8 cellular contexts compared by ENCODE assay signal in the genomic region with DNA sequence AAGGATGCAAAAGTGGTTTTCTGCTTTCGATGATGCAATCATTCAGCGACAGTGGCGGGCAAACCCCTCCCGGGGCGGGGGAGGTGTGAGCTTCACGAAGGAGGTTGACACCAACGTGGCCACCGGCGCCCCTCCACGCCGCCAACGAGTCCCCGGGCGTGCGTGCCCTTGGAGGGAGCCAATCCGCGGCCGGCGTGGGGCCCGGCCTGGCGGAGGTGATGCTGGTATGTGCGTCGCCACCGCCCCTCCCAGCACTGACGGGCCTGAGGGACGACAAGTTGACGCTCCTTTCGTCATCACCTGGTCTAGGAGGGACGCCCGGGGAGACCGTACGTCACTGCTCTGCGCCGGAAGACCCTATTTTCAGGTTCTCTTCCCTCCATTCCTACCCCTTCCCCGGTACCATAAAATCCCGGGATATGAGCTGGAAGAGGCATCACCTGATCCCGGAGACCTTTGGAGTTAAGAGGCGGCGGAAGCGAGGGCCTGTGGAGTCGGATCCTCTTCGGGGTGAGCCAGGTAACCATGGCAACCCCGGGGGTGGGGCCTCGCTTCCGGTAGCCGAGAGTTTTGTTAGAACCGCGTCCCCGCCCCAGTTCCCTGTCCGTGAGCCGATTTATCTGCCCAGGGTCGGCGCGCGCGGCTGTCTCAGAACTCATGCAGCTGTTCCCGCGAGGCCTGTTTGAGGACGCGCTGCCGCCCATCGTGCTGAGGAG. TPM values are rescaled to one million over a fixed set of nuclear protein-coding genes. Genes with fewer than 3 reads are reported as not detected.
DNase-seq lines count a peak whose midpoint lies in the region; ATAC-seq and TF ChIP-seq lines count a peak whose summit lies in the region.

A gene (minus strand): TSS at position 146 of the 716 bp plus-strand sequence. CDS start 463 bp downstream, outside the sequence.

- H3K27me3 ChIP-seq in gastroesophageal sphincter, result no peaks in the 10 kb centered on the region

- H3K36me3 Mint-ChIP-seq in activated naive CD4-positive, alpha-beta T cell treated with anti-CD3 and anti-CD28 coated beads, Interleukin-2, amount 10 ng/mL, durations not matched to agents 7 days and 5 days, result peaks cover 37% of the 10 kb centered on the region

- TF ChIP-seq POLR2A in gastroesophageal sphincter (IDR thresholded peaks at IDR 0.05), result peak; percentile 57 to 60

- peak within 1 kb of the TSS; percentile 88 to 99 (median 96) for H3K27ac ChIP-seq in gastroesophageal sphincter

- peak; percentile 99 for DNase-seq in GM03348 (ENCODE audit: low spot score)
- DNase-seq in HFF-Myc (ENCODE audit: extremely low read depth, low read depth), result peak; percentile 94
- DNase-seq in NAMALWA (ENCODE audit: low spot score), result peak; percentile 98
- peak; percentile 99 for DNase-seq in SK-N-DZ (ENCODE audit: low spot score)
- DNase-seq in activated naive CD4-positive, alpha-beta T cell treated with anti-CD3 and anti-CD28 coated beads, Interleukin-2, amount 10 ng/mL, durations not matched to agents 7 days and 5 days, result peak; percentile 97
- DNase-seq in non-pigmented ciliary epithelial cell (ENCODE audit: low read depth), result peak; percentile 93
- DNase-seq in superior temporal gyrus (ENCODE audit: extremely low spot score), result peak; percentile 98

- H3K36me3 ChIP-seq in gastroesophageal sphincter, result peaks cover 0 to 45% of the 10 kb centered on the region in 2 donors

- H3K4me3 Mint-ChIP-seq in activated naive CD4-positive, alpha-beta T cell treated with anti-CD3 and anti-CD28 coated beads, Interleukin-2, amount 10 ng/mL, durations not matched to agents 7 days and 5 days, result peak within 1 kb of the TSS; percentile 97

- H3K4me3 ChIP-seq in HFF-Myc (replicated peaks; ENCODE audit: low read depth, low read length), result peak within 1 kb of the TSS; percentile 75
- peak within 1 kb of the TSS; percentile 67 to 71 for H3K4me3 ChIP-seq in gastroesophageal sphincter

- peaks cover 8% of the 10 kb centered on the region for H3K27me3 Mint-ChIP-seq in activated naive CD4-positive, alpha-beta T cell treated with anti-CD3 and anti-CD28 coated beads, Interleukin-2, amount 10 ng/mL, durations not matched to agents 7 days and 5 days

- no peak for TF ChIP-seq CTCF in HFF-Myc (IDR thresholded peaks at IDR 0.05; ENCODE audit: low read depth, low read length, missing control alignments)
- no peak for TF ChIP-seq CTCF in gastroesophageal sphincter (IDR thresholded peaks at IDR 0.05)

- TF ChIP-seq EP300 in gastroesophageal sphincter (IDR thresholded peaks at IDR 0.05), result no peak

- peaks cover 48% of the 10 kb centered on the region for H3K4me1 Mint-ChIP-seq in activated naive CD4-positive, alpha-beta T cell treated with anti-CD3 and anti-CD28 coated beads, Interleukin-2, amount 10 ng/mL, durations not matched to agents 7 days and 5 days

- H3K9me3 Mint-ChIP-seq in activated naive CD4-positive, alpha-beta T cell treated with anti-CD3 and anti-CD28 coated beads, Interleukin-2, amount 10 ng/mL, durations not matched to agents 7 days and 5 days, result no peaks in the 10 kb centered on the region

- ATAC-seq in gastroesophageal sphincter, result peak; percentile 96

- H3K4me1 ChIP-seq in gastroesophageal sphincter, result peaks cover 0 to 49% (median 20%) of the 10 kb centered on the region in 3 donors

- WGBS in gastroesophageal sphincter (ENCODE audit: low coverage in 1 of 2), 2 donors, result 0% methylated on average over 6 to 14 of the region's 62 CpGs

- CTCF ChIA-PET in activated naive CD4-positive, alpha-beta T cell treated with anti-CD3 and anti-CD28 coated beads, Interleukin-2, amount 10 ng/mL, durations not matched to agents 7 days and 5 days (lab: Charles Lee), result interaction anchor here (1.0 to 1.3 kb wide), 3 partner anchors 13 to 75 kb away, joined by 3 to 6 read pairs (median 4); a partner anchor contains a TSS

- peak within 1 kb of the TSS; percentile 99 for H3K27ac Mint-ChIP-seq in activated naive CD4-positive, alpha-beta T cell treated with anti-CD3 and anti-CD28 coated beads, Interleukin-2, amount 10 ng/mL, durations not matched to agents 7 days and 5 days

- H3K9me3 ChIP-seq in gastroesophageal sphincter, result no peaks in the 10 kb centered on the region

RNA-seq across cellular contexts. Expression of the gene that starts here (rescaled TPM):
- 27.3 and 29.7 TPM in 2 replicates for polyA plus RNA-seq in SK-N-DZ (2014; cell fraction: cytosol; rRNA removed)
- polyA plus RNA-seq in SK-N-DZ (2014; cell fraction: nucleus; rRNA removed), result 109 and 119 TPM in 2 replicates
- total RNA-seq in gastroesophageal sphincter, result 10 to 100 TPM; 12.3 to 17.4 (median 14.6) TPM

Comparison
In these comparisons a context has a peak if more than half of its experiments do, and no peak if none do; other contexts are left out.
1. Peak in every context shown above with its lines: DNase-seq, ATAC-seq, H3K4me3 ChIP-seq and H3K27ac ChIP-seq.